8 cellular contexts compared by ENCODE assay signal in genomic region chr6:15248451-15249370, GRCh38. TPM values are rescaled to one million over a fixed set of nuclear protein-coding genes. Genes with fewer than 3 reads are reported as not detected.
A peak's percentile ranks its signal among the peaks of the same experiment; 100 is the strongest.
DNase-seq lines count a peak whose midpoint lies in the region; ATAC-seq and TF ChIP-seq lines count a peak whose summit lies in the region.

No MANE protein-coding gene starts in this region.

- peak overlapping the region; percentile 97 for H3K4me3 Mint-ChIP-seq in memory B cell

- peak; percentile 93 for DNase-seq in BE2C
- DNase-seq in HT-29 (ENCODE audit: low spot score) = peak; percentile 92
- peak; percentile 94 for DNase-seq in NK-92 treated with Interleukin-12 subunit alpha and Interleukin-12 subunit beta, amount 100 ng/mL, for 24 hours (lab: John Stamatoyannopoulos, UW)
- DNase-seq in activated CD8-positive, alpha-beta memory T cell treated with anti-CD3 and anti-CD28 coated beads for 4 hours (ENCODE audit: low read depth in 2 of 2) = peak; percentile 94 to 96
- DNase-seq in effector CD8-positive, alpha-beta T cell (lab: John Stamatoyannopoulos, UW) = peak; percentile 95
- peak; percentile 89 to 97 for DNase-seq in memory B cell (ENCODE audit: low spot score in 2 of 2)
- peak; percentile 82 to 96 (median 95) for DNase-seq in stimulated activated CD4-positive, alpha-beta T cell treated with anti-CD3 and anti-CD28 coated beads, TNF-alpha, amount 100 ng/mL, for 4 hours (ENCODE audit: low read depth in 3 of 3)

- H3K9me3 ChIP-seq in BE2C = no peaks in the 10 kb centered on the region

- TF ChIP-seq CTCF in BE2C (IDR thresholded peaks at IDR 0.05; ENCODE audit: low read depth, low read length) = 0 out of 2 replicates have a peak, but pooled peaks have one; percentile 7

- no peaks in the 10 kb centered on the region for H3K27me3 ChIP-seq in BE2C

- peak; percentile 33 for ATAC-seq in GM19438 (IDR thresholded peaks at IDR 0.05; ENCODE audit: low read depth, unreplicated experiment)
- peak; percentile 61 for ATAC-seq in memory B cell (ENCODE audit: low read depth)

- H3K36me3 ChIP-seq in BE2C = no peaks in the 10 kb centered on the region

- H3K27ac Mint-ChIP-seq in memory B cell = peak overlapping the region; percentile 99

- H3K4me3 ChIP-seq in BE2C (ENCODE audit: low read depth, low read length) = peak overlapping the region; percentile 75

- H3K9me3 Mint-ChIP-seq in memory B cell = no peaks in the 10 kb centered on the region

- peaks cover 6% of the 10 kb centered on the region for H3K4me1 ChIP-seq in BE2C

- no peaks in the 10 kb centered on the region for H3K27me3 Mint-ChIP-seq in memory B cell

- H3K36me3 Mint-ChIP-seq in memory B cell = no peaks in the 10 kb centered on the region

- H3K4me1 Mint-ChIP-seq in memory B cell = peaks cover 36% of the 10 kb centered on the region

RNA-seq across cellular contexts. Expression of gene JARID2, which starts 2.8 kb away (rescaled TPM):
- 32.0 TPM for polyA plus RNA-seq in BE2C (2012; ENCODE audit: insufficient read depth, insufficient read length, low read depth)
- 6.7 and 6.9 TPM in 2 replicates for total RNA-seq in HT-29 (2014; rRNA removed; shearing (Covaris generic))

Comparison
In these comparisons a context has a peak if more than half of its experiments do, and no peak if none do; other contexts are left out.
1. Peak in every context shown above with its lines: DNase-seq, ATAC-seq and H3K4me3 ChIP-seq.